In genomic region chr7:151425670-151426075, GRCh38 we compare ENCODE assay signal across 2 cellular contexts.
TF ChIP-seq lines count a peak whose summit lies in the region.

No MANE protein-coding gene starts in this region.

TF ChIP-seq in IMR-90, 13 proteins besides CTCF, POLR2A, EP300 and RAD21:
- TF ChIP-seq CEBPB (IDR thresholded peaks at IDR 0.05; ENCODE audit: low read depth, low read length) (peak; percentile 99), MAFK (IDR thresholded peaks at IDR 0.05; ENCODE audit: low read depth, low read length) (no peak), MAZ (IDR thresholded peaks at IDR 0.05; ENCODE audit: borderline replicate concordance, low read depth, low read length) (peak; percentile 29; the same call in 1 of the 2 replicates)

TF ChIP-seq in HepG2, 621 proteins besides CTCF, POLR2A, EP300 and RAD21:
- TF ChIP-seq CSRNP2 (CRISPR knock-in tag; conservative IDR thresholded peaks at IDR 0.05; ENCODE audit: low read depth) (no peak), CEBPB (IDR thresholded peaks at IDR 0.05; ENCODE audit: borderline replicate concordance, low read depth, low read length) (peak; percentile 79), ERF (CRISPR knock-in tag; IDR thresholded peaks at IDR 0.05) (no peak), ZNF280D (CRISPR knock-in tag; IDR thresholded peaks at IDR 0.05) (no peak), RARG (CRISPR knock-in tag; IDR thresholded peaks at IDR 0.05; ENCODE audit: low read depth) (no peak), ARNTL (CRISPR knock-in tag; IDR thresholded peaks at IDR 0.05) (no peak), CEBPG (CRISPR knock-in tag; IDR thresholded peaks at IDR 0.05) (peak; percentile 51; the same call in 1 of the 2 replicates), ZNF282 (IDR thresholded peaks at IDR 0.05; ENCODE audit: partially characterized antibody) (no peak)
